ENCODE assay signal across 8 cellular contexts in the genomic region with DNA sequence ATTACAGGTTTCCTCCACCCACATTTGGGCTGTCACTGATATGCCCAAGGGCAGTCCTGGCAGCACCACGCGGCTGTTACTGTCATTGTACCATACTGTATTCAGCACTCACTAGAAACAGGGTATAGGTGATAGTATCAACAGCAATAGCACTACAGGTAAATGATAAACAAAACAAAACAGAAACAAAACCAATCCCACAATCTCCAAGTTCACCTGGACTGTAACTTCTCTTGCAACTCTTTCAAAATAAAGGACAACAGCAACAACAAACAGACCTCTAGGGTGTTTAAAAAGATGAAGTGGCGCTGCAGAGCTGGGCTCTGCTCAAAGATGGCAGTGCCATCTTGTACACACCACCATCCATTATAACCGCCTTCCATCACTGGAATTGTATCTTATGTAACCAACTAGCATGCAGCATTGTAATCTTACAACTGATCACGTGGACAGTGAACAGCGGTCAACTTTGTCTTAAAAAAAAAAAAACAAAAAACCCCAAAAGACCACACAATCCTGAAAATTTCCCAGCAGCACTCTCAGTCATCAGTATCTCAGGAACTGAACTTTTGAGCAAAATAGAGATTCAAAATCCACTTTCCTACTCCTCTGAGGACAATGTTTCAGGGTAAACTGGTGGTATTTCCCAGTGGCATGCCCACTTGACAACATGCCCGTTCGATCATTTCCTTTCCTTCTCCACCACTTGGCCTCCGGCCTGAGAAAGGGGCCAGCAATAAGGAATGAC. TPM values are rescaled to one million over a fixed set of nuclear protein-coding genes. Genes with fewer than 3 reads are reported as not detected.
DNase-seq lines count a peak whose midpoint lies in the region; ATAC-seq, FAIRE-seq and TF ChIP-seq lines count a peak whose summit lies in the region.
"Had no signal": no experiment of that assay in that cellular context is flagged by ENCODE, and none has a peak within 500 bp of the region (broad histone marks: within the 10 kb centered on the region; RNA-seq: fewer than 3 reads in every experiment).

No MANE protein-coding gene starts in this region.

- H2AFZ ChIP-seq in fibroblast of lung (ENCODE audit: low read length) (no peak overlapping the region), neuronal stem cell (ENCODE audit: low read length) (no peak overlapping the region)

- H3K4me1 Mint-ChIP-seq in activated CD8-positive, alpha-beta T cell treated with anti-CD3 and anti-CD28 coated beads for 36 hours (ENCODE audit: low read depth): peaks cover 27% of the 10 kb centered on the region

- H3K4me1 ChIP-seq in fibroblast of lung (ENCODE audit: control insufficient read depth, extremely low read depth, insufficient read depth, low read length) (peaks cover 13% of the 10 kb centered on the region), neuronal stem cell (ENCODE audit: control insufficient read depth in 2 of 2, insufficient read depth in 1 of 2, low read depth in 1 of 2, low read length in 2 of 2) (peaks cover 14 to 36% of the 10 kb centered on the region in 2 donors)

- peaks cover 68% of the 10 kb centered on the region for H3K79me2 ChIP-seq in fibroblast of lung (ENCODE audit: control insufficient read depth, insufficient read depth, low read length)

- peaks cover 6% of the 10 kb centered on the region for H3K36me3 ChIP-seq in fibroblast of lung (ENCODE audit: control insufficient read depth, insufficient read depth, low read length)
- H3K36me3 ChIP-seq in neuronal stem cell (replicated peaks in 1 of 2; ENCODE audit: control insufficient read depth in 2 of 2, insufficient read depth in 2 of 2, low read length in 2 of 2): peaks cover 3 to 70% of the 10 kb centered on the region in 2 donors

- peaks cover 7% of the 10 kb centered on the region for H3K79me1 ChIP-seq in neuronal stem cell (ENCODE audit: low read depth, low read length)

- POLR2A ChIA-PET in activated CD8-positive, alpha-beta T cell treated with anti-CD3 and anti-CD28 coated beads for 36 hours (lab: Charles Lee): interaction anchor here (1.0 to 3.3 kb wide), 4 partner anchors 105 to 320 kb away, joined by 3 to 11 read pairs (median 4); no protein-coding TSS in a partner anchor

- H3K9ac ChIP-seq in fibroblast of lung (ENCODE audit: insufficient read depth, low read length): peak overlapping the region; percentile 95
- no peak overlapping the region for H3K9ac ChIP-seq in neuronal stem cell (ENCODE audit: low read depth, low read length, poor library complexity)

- FAIRE-seq in GM18507 (lab: Jason Lieb, UNC): peak; percentile 41
- FAIRE-seq: frontal cortex had no signal

- H2BK5ac ChIP-seq in neuronal stem cell (ENCODE audit: low read length): no peak overlapping the region

- TF ChIP-seq CTCF in activated CD8-positive, alpha-beta T cell treated with anti-CD3 and anti-CD28 coated beads for 36 hours (IDR thresholded peaks at IDR 0.05): no peak
- TF ChIP-seq CTCF in fibroblast of lung (conservative IDR thresholded peaks at IDR 0.05 in 1 of 2, IDR thresholded peaks at IDR 0.05 in 1 of 2; ENCODE audit: low read depth in 1 of 2, low read length in 2 of 2): no peak

- no peak for ATAC-seq in activated CD8-positive, alpha-beta T cell treated with anti-CD3 and anti-CD28 coated beads for 36 hours
- no peak for ATAC-seq in GM21619 (IDR thresholded peaks at IDR 0.05; ENCODE audit: unreplicated experiment)

- no peaks in the 10 kb centered on the region for H3K9me3 Mint-ChIP-seq in activated CD8-positive, alpha-beta T cell treated with anti-CD3 and anti-CD28 coated beads for 36 hours

- no peak overlapping the region for H2BK15ac ChIP-seq in neuronal stem cell (ENCODE audit: low read length)

- H3K27me3 ChIP-seq in fibroblast of lung (ENCODE audit: control insufficient read depth, insufficient read depth, low read length): no peaks in the 10 kb centered on the region
- H3K27me3 ChIP-seq in neuronal stem cell (ENCODE audit: control insufficient read depth in 3 of 3, insufficient read depth in 3 of 3, low read depth in 1 of 3, low read length in 3 of 3): no peaks in the 10 kb centered on the region

- H3K4ac ChIP-seq in neuronal stem cell (ENCODE audit: low read length): no peak overlapping the region

- H3K27ac Mint-ChIP-seq in activated CD8-positive, alpha-beta T cell treated with anti-CD3 and anti-CD28 coated beads for 36 hours: peak overlapping the region; percentile 98

- peak overlapping the region; percentile 58 to 94 (median 73) for H3K4me3 ChIP-seq in fibroblast of lung (replicated peaks in 1 of 4; ENCODE audit: control extremely low read depth in 1 of 4, insufficient read depth in 1 of 4, low read depth in 3 of 4, low read length in 4 of 4)
- H3K4me3 ChIP-seq in neuronal stem cell (ENCODE audit: low read length in 2 of 2): peak overlapping the region in 1 of 2 donors; percentile 63

- H3K23ac ChIP-seq in neuronal stem cell (ENCODE audit: low read depth, low read length, poor library complexity): no peak overlapping the region

- H2BK120ac ChIP-seq in neuronal stem cell (ENCODE audit: low read depth, low read length): no peak overlapping the region

- intact Hi-C loops in activated CD8-positive, alpha-beta T cell treated with anti-CD3 and anti-CD28 coated beads for 36 hours (cut with micrococcal nuclease): loop anchor here (2.0 kb wide), 1 partner anchor 405 kb away; no protein-coding TSS in a partner anchor

- H3K9me3 ChIP-seq in fibroblast of lung (ENCODE audit: control insufficient read depth, insufficient read depth, low read depth, low read length): no peaks in the 10 kb centered on the region
- no peaks in the 10 kb centered on the region for H3K9me3 ChIP-seq in neuronal stem cell (replicated peaks in 1 of 2; ENCODE audit: control insufficient read depth in 2 of 2, insufficient read depth in 1 of 2, low read depth in 1 of 2, low read length in 2 of 2)

- no peak overlapping the region for H2AK5ac ChIP-seq in neuronal stem cell (ENCODE audit: low read depth, low read length)

- WGBS in neuronal stem cell (ENCODE audit: extremely low coverage in 2 of 2, insufficient read length in 2 of 2, insufficient replicate concordance in 1 of 2), 2 donors: no CpG with 5 or more reads among the region's 9 CpGs

- DNase-seq in GM18507 (ENCODE audit: extremely low spot score, insufficient read length, low read depth): no peak
- DNase-seq in NCI-H2171 treated with DMSO at 0.1 percent for 48 hours (lab: John Stamatoyannopoulos, UW): peak; percentile 90
- DNase-seq in activated CD8-positive, alpha-beta T cell treated with anti-CD3 and anti-CD28 coated beads for 36 hours: peak; percentile 66
- DNase-seq in fibroblast of lung (ENCODE audit: low read depth in 2 of 2): peak; percentile 62 to 70
- no peak for DNase-seq in neuronal stem cell (ENCODE audit: low spot score)
- no peak for DNase-seq in DMS153 (lab: John Stamatoyannopoulos, UW)

- no peak overlapping the region for H3K18ac ChIP-seq in neuronal stem cell (ENCODE audit: low read length)

- H3K4me2 ChIP-seq in fibroblast of lung (ENCODE audit: extremely low read depth, insufficient read depth, low read length) (peak overlapping the region; percentile 99), neuronal stem cell (ENCODE audit: insufficient read depth, low read length, poor library complexity, severe bottlenecking) (peak overlapping the region; percentile 51)

- H3K4me3 Mint-ChIP-seq in activated CD8-positive, alpha-beta T cell treated with anti-CD3 and anti-CD28 coated beads for 36 hours: peak overlapping the region; percentile 87

- no peak overlapping the region for H3K14ac ChIP-seq in neuronal stem cell (ENCODE audit: low read length)

- H3K36me3 Mint-ChIP-seq in activated CD8-positive, alpha-beta T cell treated with anti-CD3 and anti-CD28 coated beads for 36 hours (ENCODE audit: low read depth): peaks cover 61% of the 10 kb centered on the region

- no peak overlapping the region for H4K91ac ChIP-seq in neuronal stem cell (ENCODE audit: low read depth, low read length, poor library complexity)

- peak overlapping the region; percentile 94 for H3K27ac ChIP-seq in fibroblast of lung (ENCODE audit: insufficient read depth, low read length)
- H3K27ac ChIP-seq in neuronal stem cell (replicated peaks; ENCODE audit: low read length): no peak overlapping the region

- H2BK12ac ChIP-seq in neuronal stem cell (ENCODE audit: low read length): no peak overlapping the region

- H3K27me3 Mint-ChIP-seq in activated CD8-positive, alpha-beta T cell treated with anti-CD3 and anti-CD28 coated beads for 36 hours: no peaks in the 10 kb centered on the region

- no peak overlapping the region for H4K8ac ChIP-seq in neuronal stem cell (ENCODE audit: low read depth, low read length)

- no peaks in the 10 kb centered on the region for H4K20me1 ChIP-seq in fibroblast of lung (ENCODE audit: control insufficient read depth, extremely low read depth, insufficient read depth, low read length)

- CTCF ChIA-PET in activated CD8-positive, alpha-beta T cell treated with anti-CD3 and anti-CD28 coated beads for 36 hours (lab: Charles Lee): interaction anchor here (1.1 kb wide), 1 partner anchor 164 kb away, joined by 3 read pairs; no protein-coding TSS in a partner anchor

RNA-seq across cellular contexts. Expression of gene IRF2BP2, which starts 3.8 kb away (rescaled TPM):
- total RNA-seq in activated CD8-positive, alpha-beta T cell treated with anti-CD3 and anti-CD28 coated beads for 36 hours: 100 to 1,000 TPM; 148 to 155 TPM
- total RNA-seq in fibroblast of lung: 71.8 and 113 TPM in 2 replicates
- 17.8 and 28.2 TPM in 2 replicates for polyA plus RNA-seq in fibroblast of lung
- 28.9 and 44.7 TPM in 2 replicates for polyA plus RNA-seq in fibroblast of lung (2012)
- polyA minus RNA-seq in fibroblast of lung (ENCODE audit: low replicate concordance): 38.6 and 48.1 TPM in 2 replicates
- polyA plus RNA-seq in neuronal stem cell (2013, experiment 1 of 2): 28.8 TPM
- 29.3 TPM for polyA plus RNA-seq in neuronal stem cell (2013, experiment 2 of 2)

Comparison
In these comparisons a context has a peak if more than half of its experiments do, and no peak if none do; other contexts are left out.
1. DNase-seq: peak in NCI-H2171 treated with DMSO at 0.1 percent for 48 hours (single experiment), activated CD8-positive, alpha-beta T cell treated with anti-CD3 and anti-CD28 coated beads for 36 hours (single experiment) and fibroblast of lung (2 of 2); none in GM18507 (single experiment), neuronal stem cell (single experiment) and DMS153 (single experiment).